In the genomic region with DNA sequence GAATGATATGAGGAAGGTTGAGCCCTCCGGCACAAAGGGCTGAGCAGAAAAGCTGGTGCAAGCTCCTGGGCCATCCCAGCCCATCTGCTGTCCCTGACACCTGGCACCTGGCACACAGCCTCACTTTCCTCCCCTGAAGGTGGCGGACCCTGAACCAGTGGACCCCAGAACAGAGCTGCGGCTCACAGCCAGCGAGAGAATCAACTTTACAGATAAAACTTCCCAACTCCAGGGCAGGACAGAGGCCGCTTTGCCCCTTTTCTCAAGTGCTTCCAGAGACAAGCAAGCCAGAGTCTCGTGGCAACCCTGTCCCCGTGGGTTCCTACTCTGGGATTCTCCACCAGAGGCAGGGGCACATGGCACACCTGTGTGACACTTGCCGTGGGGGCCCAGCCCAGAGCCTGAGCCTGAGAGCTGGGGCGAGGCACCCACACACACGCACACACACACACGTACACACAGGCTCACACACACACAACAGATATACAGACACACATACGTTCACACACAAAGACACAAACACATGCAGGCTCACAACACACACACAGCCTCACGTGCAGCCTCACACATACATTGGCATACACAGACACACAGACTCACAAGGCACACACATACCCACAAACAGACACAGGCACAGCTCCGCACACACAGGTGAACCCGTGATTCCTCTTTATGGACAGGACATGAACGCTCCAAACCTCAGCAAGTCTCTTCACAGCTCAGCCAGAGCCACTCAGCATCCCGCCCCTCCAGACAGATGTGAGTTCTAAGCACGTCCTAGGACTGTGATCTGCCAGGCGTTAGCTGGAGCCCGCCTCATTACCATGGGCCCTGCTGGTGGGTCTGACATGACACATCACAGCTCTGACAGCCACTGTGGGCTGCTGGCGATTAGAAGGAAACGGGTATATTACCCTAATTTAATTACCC, we compare ENCODE assay signal across 22 cellular contexts.
DNase-seq lines count a peak whose midpoint lies in the region; ATAC-seq and TF ChIP-seq lines count a peak whose summit lies in the region.
"Had no signal": no experiment of that assay in that cellular context is flagged by ENCODE, and none has a peak within 500 bp of the region (broad histone marks: within the 10 kb centered on the region; RNA-seq: fewer than 3 reads in every experiment).

No MANE protein-coding gene starts in this region.

- H2AK5ac ChIP-seq in H9 (ENCODE audit: insufficient read length, low read length): no peak overlapping the region

- H3K27ac Mint-ChIP-seq in Caco-2 (ENCODE audit: unreplicated experiment): peak overlapping the region; percentile 42
- peak overlapping the region in 2 of 3 experiments; percentile 24 to 57; a peak in 2 of 7 replicates for H3K27ac Mint-ChIP-seq in H9
- peak overlapping the region in 1 of 10 donors; percentile 77 for H3K27ac Mint-ChIP-seq in naive thymus-derived CD8-positive, alpha-beta T cell

- no peaks in the 10 kb centered on the region for H4K20me1 ChIP-seq in H9 (ENCODE audit: control insufficient read depth, insufficient read depth, insufficient read length)

- H3K9me3 ChIP-seq in Caco-2 (no peaks in the 10 kb centered on the region), H9 (ENCODE audit: control insufficient read depth, low read depth, low read length) (no peaks in the 10 kb centered on the region)
- H3K9me3 ChIP-seq: body of pancreas, lower lobe of right lung, psoas muscle had no signal

- peaks cover 4% of the 10 kb centered on the region for H3K4me1 ChIP-seq in Caco-2
- H3K4me1 ChIP-seq in H9 (ENCODE audit: insufficient read depth, low read length): no peaks in the 10 kb centered on the region
- H3K4me1 ChIP-seq: body of pancreas, psoas muscle had no signal

- H3K23me2 ChIP-seq in H9 (ENCODE audit: insufficient read length, low read depth, low read length, poor library complexity, severe bottlenecking): no peaks in the 10 kb centered on the region

- no peak overlapping the region for H3K18ac ChIP-seq in H9 (ENCODE audit: insufficient read length, low read depth, low read length)

- no peak overlapping the region for H3K4me3 Mint-ChIP-seq in Caco-2 (ENCODE audit: unreplicated experiment)
- H3K4me3 Mint-ChIP-seq in H9: no peak overlapping the region
- no peak overlapping the region for H3K4me3 Mint-ChIP-seq in naive thymus-derived CD8-positive, alpha-beta T cell
- H3K4me3 Mint-ChIP-seq: activated T-cell treated with anti-CD3 and anti-CD28 coated beads, Interleukin-2, amount 50 U/mL, for 4 hours; neural crest cell had no signal

- no peaks in the 10 kb centered on the region for H3K79me2 ChIP-seq in H9 (ENCODE audit: insufficient read depth, low read length)

- H3K14ac ChIP-seq in H9 (ENCODE audit: insufficient read depth, low read length): no peak overlapping the region

- no peak overlapping the region for H4K91ac ChIP-seq in H9 (ENCODE audit: insufficient read length, low read depth, low read length)

- CTCF ChIA-PET in Caco-2 (lab: Charles Lee): no interaction called here

- H2AFZ ChIP-seq in H9 (ENCODE audit: low read length): no peak overlapping the region
- H2AFZ ChIP-seq: GM23248 had no signal

- H3K27me3 ChIP-seq in Caco-2 (replicated peaks; ENCODE audit: control insufficient read depth, insufficient read depth, low read length) (no peaks in the 10 kb centered on the region), H9 (ENCODE audit: insufficient read depth, low read length) (no peaks in the 10 kb centered on the region; the same call in 1 of the 2 replicates)
- H3K27me3 ChIP-seq: body of pancreas had no signal

- POLR2A ChIA-PET in Caco-2 (lab: Charles Lee): no interaction called here
- POLR2A ChIA-PET in naive thymus-derived CD8-positive, alpha-beta T cell (lab: Charles Lee): no interaction called here

- no peak overlapping the region for H4K8ac ChIP-seq in H9 (replicated peaks; ENCODE audit: insufficient read length, low read depth, low read length)

- DNase-seq in Caco-2 (no peak), H9 (peak; percentile 18), left lobe of liver (ENCODE audit: low spot score) (peak; percentile 27), retina (peak; percentile 47)
- no peak for DNase-seq in stimulated activated naive CD4-positive, alpha-beta T cell (lab: John Stamatoyannopoulos, UW)
- DNase-seq in naive thymus-derived CD8-positive, alpha-beta T cell: no peak
- DNase-seq: activated CD4-positive, alpha-beta T cell treated with anti-CD3 and anti-CD28 coated beads for 4 hours; activated naive CD4-positive, alpha-beta T cell treated with Interleukin-2 at 50 U/mL for 16 hours; activated T-cell treated with anti-CD3 and anti-CD28 coated beads, Interleukin-2, amount 50 U/mL, for 4 hours; DND-41; effector CD4-positive, alpha-beta T cell; GM23248; IMR-90; lower lobe of right lung; NCI-H446 treated with DMSO at 0.1 percent for 48 hours; NCI-H82; small intestine; stimulated activated CD4-positive, alpha-beta T cell treated with anti-CD3 and anti-CD28 coated beads, Interleukin-2, amount 100 ng/mL, for 24 hours had no signal

- H3K36me3 Mint-ChIP-seq in Caco-2 (ENCODE audit: insufficient read depth, unreplicated experiment) (peaks cover 5% of the 10 kb centered on the region), H9 (ENCODE audit: insufficient read depth in 1 of 3, low read depth in 3 of 3) (no peaks in the 10 kb centered on the region)
- no peaks in the 10 kb centered on the region for H3K36me3 Mint-ChIP-seq in naive thymus-derived CD8-positive, alpha-beta T cell

- no TSS peak for BruUV-seq in Caco-2 (replicated peaks; lab: Mats Ljungman, UMichigan)

- intact Hi-C loops in Caco-2 (cut with micrococcal nuclease; ENCODE audit: unreplicated experiment): no loop called here

- H3K4me2 ChIP-seq in H9 (ENCODE audit: insufficient read depth, insufficient read length, low read length): no peak overlapping the region

- no peaks in the 10 kb centered on the region for H3K79me1 ChIP-seq in H9 (ENCODE audit: insufficient read depth, low read depth, low read length, poor library complexity, severe bottlenecking)

- no peak overlapping the region for H4K5ac ChIP-seq in H9 (ENCODE audit: insufficient read length, low read depth, low read length)

- H3K4ac ChIP-seq in H9 (ENCODE audit: low read depth, low read length): no peak overlapping the region

- no peak overlapping the region for H3K56ac ChIP-seq in H9 (ENCODE audit: insufficient read length, low read depth, low read length)

- H3K9ac ChIP-seq in H9 (ENCODE audit: extremely low read depth, insufficient read length, low read length): no peak overlapping the region
- H3K9ac ChIP-seq: GM23248 had no signal

- no peak for ATAC-seq in left lobe of liver
- ATAC-seq in naive thymus-derived CD8-positive, alpha-beta T cell: no peak
- ATAC-seq in GM21390 (IDR thresholded peaks at IDR 0.05; ENCODE audit: unreplicated experiment): no peak
- ATAC-seq: activated T-cell treated with anti-CD3 and anti-CD28 coated beads, Interleukin-2, amount 50 U/mL, for 4 hours; body of pancreas; lower lobe of right lung; psoas muscle had no signal

- H3K4me3 ChIP-seq in Caco-2 (ENCODE audit: low read depth, low read length): no peak overlapping the region
- H3K4me3 ChIP-seq: body of pancreas, GM23248, lower lobe of right lung, psoas muscle had no signal

- no peak overlapping the region for H2BK15ac ChIP-seq in H9 (ENCODE audit: low read depth, low read length)

- H3K23ac ChIP-seq in H9 (ENCODE audit: insufficient read length, low read depth, low read length): no peak overlapping the region

- H2BK5ac ChIP-seq in H9 (ENCODE audit: insufficient read length, low read length): no peak overlapping the region

- H3K4me1 Mint-ChIP-seq in Caco-2 (ENCODE audit: low read depth, unreplicated experiment): peaks cover 3% of the 10 kb centered on the region
- peaks cover 17 to 27% of the 10 kb centered on the region in 2 experiments for H3K4me1 Mint-ChIP-seq in H9
- peaks cover 0 to 11% (median 6%) of the 10 kb centered on the region in 4 donors for H3K4me1 Mint-ChIP-seq in naive thymus-derived CD8-positive, alpha-beta T cell

- H3K9me3 Mint-ChIP-seq in Caco-2 (ENCODE audit: unreplicated experiment) (peaks cover 10% of the 10 kb centered on the region), H9 (peaks cover 6% of the 10 kb centered on the region in 2 experiments)
- H3K9me3 Mint-ChIP-seq in naive thymus-derived CD8-positive, alpha-beta T cell: peaks cover 0 to 7% (median 4%) of the 10 kb centered on the region in 9 donors

- no peaks in the 10 kb centered on the region for H3K27me3 Mint-ChIP-seq in Caco-2 (ENCODE audit: insufficient read depth, unreplicated experiment)
- peaks cover 17% of the 10 kb centered on the region for H3K27me3 Mint-ChIP-seq in H9 (ENCODE audit: low read depth)
- peaks cover 7 to 48% (median 21%) of the 10 kb centered on the region in 5 donors for H3K27me3 Mint-ChIP-seq in naive thymus-derived CD8-positive, alpha-beta T cell

- no peak overlapping the region for H2BK12ac ChIP-seq in H9 (ENCODE audit: insufficient read length, low read depth, low read length)

- no peak overlapping the region for H2BK20ac ChIP-seq in H9 (ENCODE audit: low read depth, low read length, poor library complexity, severe bottlenecking)

- H3K36me3 ChIP-seq in Caco-2 (ENCODE audit: control insufficient read depth, insufficient read depth, low read length): no peaks in the 10 kb centered on the region
- H3K36me3 ChIP-seq: lower lobe of right lung had no signal

- H3K27ac ChIP-seq in H9 (ENCODE audit: insufficient read length, low read depth, low read length): no peak overlapping the region
- H3K27ac ChIP-seq: body of pancreas, GM23248, lower lobe of right lung, psoas muscle had no signal

- H3T11ph ChIP-seq in H9 (ENCODE audit: low read length): no peak overlapping the region

- WGBS in H9 (ENCODE audit: extremely low coverage, insufficient read length, low lambda C conversion rate): no CpG with 5 or more reads among the region's 22 CpGs

- TF ChIP-seq CTCF in Caco-2 (IDR thresholded peaks at IDR 0.05; ENCODE audit: insufficient read depth in 1 of 2, low read depth in 1 of 2, low read length in 1 of 2, severe bottlenecking in 1 of 2, unreplicated experiment in 1 of 2): no peak
- no peak for TF ChIP-seq CTCF in H9 (conservative IDR thresholded peaks at IDR 0.05)

- no peak overlapping the region for H2BK120ac ChIP-seq in H9 (ENCODE audit: low read depth, low read length, poor library complexity, severe bottlenecking)

Comparison
In these comparisons a context has a peak if more than half of its experiments do, and no peak if none do; other contexts are left out.
1. DNase-seq: peak in H9 (single experiment), left lobe of liver (single experiment) and retina (single experiment); none in Caco-2 (0 of 2), stimulated activated naive CD4-positive, alpha-beta T cell (0 of 6) and naive thymus-derived CD8-positive, alpha-beta T cell (0 of 10).